ENCODE assay signal across 8 cellular contexts in genomic region chr9:34048730-34049629, GRCh38. TPM values are rescaled to one million over a fixed set of nuclear protein-coding genes. Genes with fewer than 3 reads are reported as not detected.
DNase-seq lines count a peak whose midpoint lies in the region; ATAC-seq and TF ChIP-seq lines count a peak whose summit lies in the region.

Gene UBAP2 (minus strand): TSS chr9:34048887. CDS start chr9:34017148, 31,739 bp downstream.

- H3K9me2 ChIP-seq in Karpas-422 (replicated peaks; ENCODE audit: insufficient read depth, low read length): no peaks in the 10 kb centered on the region

- no peaks in the 10 kb centered on the region for H3K27me3 ChIP-seq in DND-41 (ENCODE audit: insufficient read depth, low read length, poor library complexity)
- H3K27me3 ChIP-seq in Karpas-422 (ENCODE audit: low read length): no peaks in the 10 kb centered on the region
- H3K27me3 ChIP-seq in naive thymus-derived CD4-positive, alpha-beta T cell (ENCODE audit: control insufficient read depth in 2 of 2, insufficient read depth in 2 of 2, low read length in 2 of 2): no peaks in the 10 kb centered on the region

- H3K9me3 Mint-ChIP-seq in activated T-helper 1 cell treated with anti-CD3 and anti-CD28 coated beads, Interleukin-12 subunit alpha, Interleukin-12 subunit beta, Interleukin-2, Interleukin-4 antibody, amounts not matched to agents 30 ng/mL and 10 ng/mL and 1 ng/mL, durations not matched to agents 14 hours and 24 hours and 36 hours: no peaks in the 10 kb centered on the region
- peaks cover 0 to 5% (median 0%) of the 10 kb centered on the region in 11 donors for H3K9me3 Mint-ChIP-seq in naive thymus-derived CD4-positive, alpha-beta T cell
- H3K9me3 Mint-ChIP-seq in stimulated activated naive B cell treated with anti-CD40 and anti-IgM and Interleukin-4, amounts not matched to agents 10 μg/mL and 1 μg/mL and 100 μg/mL, for 72 hours: no peaks in the 10 kb centered on the region

- H3K9me3 ChIP-seq in DND-41 (ENCODE audit: insufficient read depth, low read length, severe bottlenecking): no peaks in the 10 kb centered on the region
- no peaks in the 10 kb centered on the region for H3K9me3 ChIP-seq in Karpas-422 (ENCODE audit: low read length)
- no peaks in the 10 kb centered on the region for H3K9me3 ChIP-seq in naive thymus-derived CD4-positive, alpha-beta T cell (ENCODE audit: control insufficient read depth in 2 of 3, low read length in 3 of 3)

- peaks cover 8% of the 10 kb centered on the region for H3K36me3 ChIP-seq in DND-41 (ENCODE audit: insufficient read depth, low read length)
- no peaks in the 10 kb centered on the region; the same call in 1 of the 2 replicates for H3K36me3 ChIP-seq in Karpas-422 (ENCODE audit: insufficient read depth, low read length)
- H3K36me3 ChIP-seq in naive thymus-derived CD4-positive, alpha-beta T cell (ENCODE audit: control insufficient read depth in 2 of 3, insufficient read depth in 3 of 3, low read length in 3 of 3): peaks cover 0 to 4% (median 0%) of the 10 kb centered on the region in 3 experiments

- H4K20me1 ChIP-seq in DND-41 (ENCODE audit: insufficient read depth, low read length) (peaks cover 21% of the 10 kb centered on the region; the same call in 1 of the 2 replicates), Karpas-422 (ENCODE audit: insufficient read depth, low read depth, low read length) (peaks cover 8% of the 10 kb centered on the region; the same call in 1 of the 2 replicates)

- H3K27ac Mint-ChIP-seq in activated T-helper 1 cell treated with anti-CD3 and anti-CD28 coated beads, Interleukin-12 subunit alpha, Interleukin-12 subunit beta, Interleukin-2, Interleukin-4 antibody, amounts not matched to agents 30 ng/mL and 10 ng/mL and 1 ng/mL, durations not matched to agents 14 hours and 24 hours and 36 hours: peak within 1 kb of the TSS; percentile 100
- H3K27ac Mint-ChIP-seq in naive thymus-derived CD4-positive, alpha-beta T cell: peak within 1 kb of the TSS; percentile 98 to 100 (median 99)
- peak within 1 kb of the TSS; percentile 99 for H3K27ac Mint-ChIP-seq in stimulated activated naive B cell treated with anti-CD40 and anti-IgM and Interleukin-4, amounts not matched to agents 10 μg/mL and 1 μg/mL and 100 μg/mL, for 72 hours

- peak within 1 kb of the TSS; percentile 70 for H2AFZ ChIP-seq in DND-41 (ENCODE audit: low read depth, low read length)
- H2AFZ ChIP-seq in Karpas-422 (ENCODE audit: low read length): peak within 1 kb of the TSS; percentile 89; the same call in 1 of the 2 replicates

- DNase-seq in DND-41: peak; percentile 96
- peak; percentile 98 for DNase-seq in Karpas-422
- DNase-seq in RKO (ENCODE audit: low spot score): peak; percentile 96
- peak; percentile 94 for DNase-seq in activated T-helper 1 cell treated with anti-CD3 and anti-CD28 coated beads, Interleukin-12 subunit alpha, Interleukin-12 subunit beta, Interleukin-2, Interleukin-4 antibody, amounts not matched to agents 30 ng/mL and 10 ng/mL and 1 ng/mL, durations not matched to agents 14 hours and 24 hours and 36 hours (ENCODE audit: low spot score)
- peak; percentile 96 for DNase-seq in fibroblast of gingiva (ENCODE audit: low read depth)
- peak; percentile 96 to 99 (median 97) for DNase-seq in naive thymus-derived CD4-positive, alpha-beta T cell
- DNase-seq in stimulated activated naive B cell treated with anti-CD40 and anti-IgM and Interleukin-4, amounts not matched to agents 10 μg/mL and 1 μg/mL and 100 μg/mL, for 72 hours: peak; percentile 94

- peak within 1 kb of the TSS; percentile 64 for H3K9ac ChIP-seq in DND-41 (ENCODE audit: low read depth, low read length)
- peak within 1 kb of the TSS; percentile 88 for H3K9ac ChIP-seq in Karpas-422 (ENCODE audit: low read length)

- CTCF ChIA-PET in naive thymus-derived CD4-positive, alpha-beta T cell (lab: Charles Lee): interaction anchor here (0.6 to 1.3 kb wide), 4 partner anchors 23 to 972 kb away, joined by 3 to 4 read pairs (median 4); no protein-coding TSS in a partner anchor

- ATAC-seq in DND-41 (ENCODE audit: insufficient read depth, low read depth) (peak; percentile 84), GM21825 (IDR thresholded peaks at IDR 0.05; ENCODE audit: unreplicated experiment) (peak; percentile 73)
- ATAC-seq in naive thymus-derived CD4-positive, alpha-beta T cell: peak; percentile 93
- peak; percentile 82 to 88 for ATAC-seq in stimulated activated naive B cell treated with anti-CD40 and anti-IgM and Interleukin-4, amounts not matched to agents 10 μg/mL and 1 μg/mL and 100 μg/mL, for 72 hours (replicated peaks)

- peak within 1 kb of the TSS; percentile 99 for H3K27ac ChIP-seq in DND-41 (ENCODE audit: low read length)
- H3K27ac ChIP-seq in Karpas-422 (ENCODE audit: low read length): peak within 1 kb of the TSS; percentile 74
- peak within 1 kb of the TSS; percentile 86 for H3K27ac ChIP-seq in naive thymus-derived CD4-positive, alpha-beta T cell (ENCODE audit: low read depth, low read length)

- H3K4me1 Mint-ChIP-seq in activated T-helper 1 cell treated with anti-CD3 and anti-CD28 coated beads, Interleukin-12 subunit alpha, Interleukin-12 subunit beta, Interleukin-2, Interleukin-4 antibody, amounts not matched to agents 30 ng/mL and 10 ng/mL and 1 ng/mL, durations not matched to agents 14 hours and 24 hours and 36 hours (ENCODE audit: low read depth): peaks cover 44% of the 10 kb centered on the region
- H3K4me1 Mint-ChIP-seq in naive thymus-derived CD4-positive, alpha-beta T cell: peaks cover 25 to 55% (median 31%) of the 10 kb centered on the region in 7 donors
- peaks cover 16 to 18% of the 10 kb centered on the region in 2 donors for H3K4me1 Mint-ChIP-seq in stimulated activated naive B cell treated with anti-CD40 and anti-IgM and Interleukin-4, amounts not matched to agents 10 μg/mL and 1 μg/mL and 100 μg/mL, for 72 hours

- peak within 1 kb of the TSS; percentile 98 for H3K4me3 Mint-ChIP-seq in activated T-helper 1 cell treated with anti-CD3 and anti-CD28 coated beads, Interleukin-12 subunit alpha, Interleukin-12 subunit beta, Interleukin-2, Interleukin-4 antibody, amounts not matched to agents 30 ng/mL and 10 ng/mL and 1 ng/mL, durations not matched to agents 14 hours and 24 hours and 36 hours
- H3K4me3 Mint-ChIP-seq in naive thymus-derived CD4-positive, alpha-beta T cell: peak within 1 kb of the TSS; percentile 96 to 100 (median 98)
- peak within 1 kb of the TSS; percentile 88 to 93 for H3K4me3 Mint-ChIP-seq in stimulated activated naive B cell treated with anti-CD40 and anti-IgM and Interleukin-4, amounts not matched to agents 10 μg/mL and 1 μg/mL and 100 μg/mL, for 72 hours

- no peaks in the 10 kb centered on the region for H3K27me3 Mint-ChIP-seq in activated T-helper 1 cell treated with anti-CD3 and anti-CD28 coated beads, Interleukin-12 subunit alpha, Interleukin-12 subunit beta, Interleukin-2, Interleukin-4 antibody, amounts not matched to agents 30 ng/mL and 10 ng/mL and 1 ng/mL, durations not matched to agents 14 hours and 24 hours and 36 hours (ENCODE audit: insufficient read depth)
- peaks cover 0 to 4% (median 0%) of the 10 kb centered on the region in 5 donors for H3K27me3 Mint-ChIP-seq in naive thymus-derived CD4-positive, alpha-beta T cell
- peaks cover 0 to 8% of the 10 kb centered on the region in 2 donors for H3K27me3 Mint-ChIP-seq in stimulated activated naive B cell treated with anti-CD40 and anti-IgM and Interleukin-4, amounts not matched to agents 10 μg/mL and 1 μg/mL and 100 μg/mL, for 72 hours

- peak; percentile 14 for TF ChIP-seq CTCF in DND-41 (IDR thresholded peaks at IDR 0.05; ENCODE audit: borderline replicate concordance, extremely low read depth, low read length, poor library complexity, severe bottlenecking)

- H3K79me2 ChIP-seq in DND-41 (ENCODE audit: insufficient read depth, low read length): peaks cover 50% of the 10 kb centered on the region
- peaks cover 46% of the 10 kb centered on the region for H3K79me2 ChIP-seq in Karpas-422 (ENCODE audit: low read length)

- peaks cover 8% of the 10 kb centered on the region for H3K36me3 Mint-ChIP-seq in activated T-helper 1 cell treated with anti-CD3 and anti-CD28 coated beads, Interleukin-12 subunit alpha, Interleukin-12 subunit beta, Interleukin-2, Interleukin-4 antibody, amounts not matched to agents 30 ng/mL and 10 ng/mL and 1 ng/mL, durations not matched to agents 14 hours and 24 hours and 36 hours (ENCODE audit: low read depth)
- H3K36me3 Mint-ChIP-seq in naive thymus-derived CD4-positive, alpha-beta T cell: peaks cover 0 to 4% (median 0%) of the 10 kb centered on the region in 5 donors
- H3K36me3 Mint-ChIP-seq in stimulated activated naive B cell treated with anti-CD40 and anti-IgM and Interleukin-4, amounts not matched to agents 10 μg/mL and 1 μg/mL and 100 μg/mL, for 72 hours: peaks cover 2 to 11% of the 10 kb centered on the region in 2 donors

- intact Hi-C loops in activated T-helper 1 cell treated with anti-CD3 and anti-CD28 coated beads, Interleukin-12 subunit alpha, Interleukin-12 subunit beta, Interleukin-2, Interleukin-4 antibody, amounts not matched to agents 30 ng/mL and 10 ng/mL and 1 ng/mL, durations not matched to agents 14 hours and 24 hours and 36 hours (cut with micrococcal nuclease): loop anchor here (1.0 to 5.0 kb wide), 13 partner anchors 25 to 882 kb away; partner anchors contain the start of genes AQP3, B4GALT1, BAG1 and CHMP5
- intact Hi-C loops in naive thymus-derived CD4-positive, alpha-beta T cell (cut with micrococcal nuclease): loop anchor here (1.0 to 10.0 kb wide), 22 partner anchors 77 to 1556 kb away; partner anchors contain the start of genes DCAF12 (in 2 of the 2), ATOSB (in 1 of the 2), B4GALT1 (in 1 of the 2) and DNAI1 (in 1 of the 2)

- peaks cover 36% of the 10 kb centered on the region for H3K4me1 ChIP-seq in DND-41 (ENCODE audit: insufficient read depth, low read length)
- H3K4me1 ChIP-seq in Karpas-422 (ENCODE audit: low read length): peaks cover 29% of the 10 kb centered on the region
- peaks cover 11 to 22% of the 10 kb centered on the region in 2 donors for H3K4me1 ChIP-seq in naive thymus-derived CD4-positive, alpha-beta T cell (ENCODE audit: control insufficient read depth in 2 of 2, insufficient read depth in 2 of 2, low read length in 2 of 2)

- H3K4me3 ChIP-seq in DND-41 (ENCODE audit: low read depth in 1 of 2, low read length in 2 of 2): peak within 1 kb of the TSS; percentile 92 to 96
- H3K4me3 ChIP-seq in Karpas-422 (ENCODE audit: low read length): peak within 1 kb of the TSS; percentile 99
- H3K4me3 ChIP-seq in naive thymus-derived CD4-positive, alpha-beta T cell (ENCODE audit: low read length): peak within 1 kb of the TSS; percentile 98

- H3K4me2 ChIP-seq in DND-41 (ENCODE audit: insufficient read depth, low read length) (peak within 1 kb of the TSS; percentile 93), Karpas-422 (ENCODE audit: low read depth, low read length, poor library complexity, severe bottlenecking) (peak within 1 kb of the TSS; percentile 98)

- POLR2A ChIA-PET in naive thymus-derived CD4-positive, alpha-beta T cell (lab: Charles Lee): interaction anchor here (1.0 to 1.7 kb wide), 5 partner anchors 8 to 589 kb away, joined by 3 to 10 read pairs (median 3); partner anchors contain the start of gene UBAP1

RNA-seq across cellular contexts. Expression of gene UBAP2, which starts in this region (rescaled TPM):
- total RNA-seq in Karpas-422 (2014; rRNA removed; shearing (Covaris generic); ENCODE audit: low replicate concordance): 18.8 and 56.8 TPM in 2 replicates
- 56.2 and 57.4 TPM in 2 replicates for total RNA-seq in activated T-helper 1 cell treated with anti-CD3 and anti-CD28 coated beads, Interleukin-12 subunit alpha, Interleukin-12 subunit beta, Interleukin-2, Interleukin-4 antibody, amounts not matched to agents 30 ng/mL and 10 ng/mL and 1 ng/mL, durations not matched to agents 14 hours and 24 hours and 36 hours
- total RNA-seq in naive thymus-derived CD4-positive, alpha-beta T cell: 10 to 100 TPM; 29.7 to 48.4 (median 36.4) TPM
- 10 to 100 TPM; 13.0 to 19.5 TPM for polyA plus RNA-seq in naive thymus-derived CD4-positive, alpha-beta T cell

Comparison
In these comparisons a context has a peak if more than half of its experiments do, and no peak if none do; other contexts are left out.
1. Peak in every context shown above with its lines: DNase-seq, ATAC-seq, H3K4me3 ChIP-seq and H3K27ac ChIP-seq.